ENCODE assay signal across 17 cellular contexts in the genomic region with DNA sequence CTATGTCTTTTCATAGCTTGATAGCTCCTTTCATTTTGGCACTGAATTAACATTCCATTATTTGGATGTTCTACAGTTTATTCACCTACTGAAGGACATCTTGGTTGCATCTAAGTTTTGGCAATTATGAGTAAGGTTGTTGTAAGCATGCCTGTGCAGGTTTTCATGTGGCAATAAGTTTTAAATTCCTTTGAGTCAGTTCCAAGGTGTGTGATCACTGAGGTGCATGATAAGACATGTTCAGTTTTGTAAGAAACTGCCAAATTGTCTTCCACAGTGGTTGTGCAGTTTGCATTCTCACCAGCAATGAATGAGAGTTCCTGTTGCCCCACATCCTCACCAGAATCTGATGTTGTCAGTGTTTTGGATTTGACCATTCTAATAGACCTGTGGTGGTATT. TPM values are rescaled to one million over a fixed set of nuclear protein-coding genes. Genes with fewer than 3 reads are reported as not detected.
"Had no signal": no experiment of that assay in that cellular context is flagged by ENCODE, and none has a peak within 500 bp of the region (broad histone marks: within the 10 kb centered on the region; RNA-seq: fewer than 3 reads in every experiment).

No MANE protein-coding gene starts in this region.

- H3K4me1 ChIP-seq: colonic mucosa, upper lobe of right lung had no signal

- H3K9me3 ChIP-seq: colonic mucosa, ovary, thoracic aorta, upper lobe of right lung had no signal

- DNase-seq: activated CD4-positive, alpha-beta T cell treated with anti-CD3 and anti-CD28 coated beads for 36 hours; activated CD4-positive, alpha-beta T cell treated with anti-CD3 and anti-CD28 coated beads, Interleukin-2, amount 50 U/mL, for 48 hours; activated naive CD8-positive, alpha-beta T cell treated with anti-CD3 and anti-CD28 coated beads, Interleukin-2, amount 10 ng/mL, durations not matched to agents 7 days and 5 days; activated T-cell treated with anti-CD3 and anti-CD28 coated beads for 4 hours; colonic mucosa; endodermal cell; erythroblast; immature natural killer cell; natural killer cell; ovary; stimulated activated CD4-positive, alpha-beta T cell treated with anti-CD3 and anti-CD28 coated beads, Interleukin-4, amount 100 ng/mL, for 4 hours; upper lobe of right lung had no signal

- H3K27me3 ChIP-seq: colonic mucosa, ovary, upper lobe of right lung had no signal

- ATAC-seq: activated CD4-positive, alpha-beta T cell treated with anti-CD3 and anti-CD28 coated beads for 36 hours; natural killer cell; sciatic nerve; stimulated activated memory B cell treated with anti-CD40 and anti-IgM and Interleukin-4, amounts not matched to agents 10 μg/mL and 1 μg/mL and 100 μg/mL, for 72 hours; upper lobe of right lung; WTC11 had no signal

- H3K27ac ChIP-seq: colonic mucosa, ovary, thoracic aorta, upper lobe of right lung had no signal

- H3K36me3 ChIP-seq: colonic mucosa, ovary, thoracic aorta, upper lobe of right lung had no signal

- H3K4me3 ChIP-seq: colonic mucosa, ovary, thoracic aorta, upper lobe of right lung had no signal

RNA-seq across cellular contexts. Expression of a gene that starts 24.2 kb away (rescaled TPM):
- total RNA-seq: activated naive CD8-positive, alpha-beta T cell treated with anti-CD3 and anti-CD28 coated beads, Interleukin-2, amount 10 ng/mL, durations not matched to agents 7 days and 5 days; natural killer cell; pulmonary artery endothelial cell; thoracic aorta had no signal
